ENCODE assay signal across 31 cellular contexts in genomic region chr17:77204531-77204930, GRCh38.
"Had no signal": no experiment of that assay in that cellular context is flagged by ENCODE, and none has a peak within 500 bp of the region (broad histone marks: within the 10 kb centered on the region; RNA-seq: fewer than 3 reads in every experiment).

No MANE protein-coding gene starts in this region.

- H3K9me3 ChIP-seq: heart left ventricle, mucosa of descending colon, ovary, prostate gland, suprapubic skin, tibial artery had no signal

- H3K4me3 Mint-ChIP-seq: activated CD4-positive, alpha-beta memory T cell treated with anti-CD3 and anti-CD28 coated beads, Interleukin-2, amount 10 ng/mL, durations not matched to agents 7 days and 5 days; activated CD4-positive, alpha-beta T cell treated with anti-CD3 and anti-CD28 coated beads, Interleukin-2, amount 10 ng/mL, durations not matched to agents 7 days and 5 days; activated naive CD8-positive, alpha-beta T cell; central memory CD8-positive, alpha-beta T cell; immature natural killer cell; memory B cell; natural killer cell treated with Interleukin-12 subunit alpha and Interleukin-12 subunit beta and Interleukin-15 and Interleukin-18, amount 100 ng/mL, for 72 hours; T-helper 1 cell treated with Interleukin-12 subunit alpha and Interleukin-12 subunit beta and Interleukin-4 antibody, amounts not matched to agents 30 μg/mL and 1 μg/mL, for 36 hours; WTC11 had no signal

- ATAC-seq: heart left ventricle; left colon; mucosa of descending colon; natural killer cell treated with Interleukin-12 subunit alpha and Interleukin-12 subunit beta and Interleukin-15 and Interleukin-18, amount 100 ng/mL, for 72 hours; WTC11 had no signal

- H3K4me1 Mint-ChIP-seq: activated CD4-positive, alpha-beta memory T cell treated with anti-CD3 and anti-CD28 coated beads, Interleukin-2, amount 10 ng/mL, durations not matched to agents 7 days and 5 days; activated CD4-positive, alpha-beta T cell treated with anti-CD3 and anti-CD28 coated beads, Interleukin-2, amount 10 ng/mL, durations not matched to agents 7 days and 5 days; central memory CD8-positive, alpha-beta T cell had no signal

- H3K36me3 ChIP-seq: ovary had no signal

- H3K9me3 Mint-ChIP-seq: activated CD4-positive, alpha-beta memory T cell treated with anti-CD3 and anti-CD28 coated beads, Interleukin-2, amount 10 ng/mL, durations not matched to agents 7 days and 5 days; activated CD4-positive, alpha-beta T cell treated with anti-CD3 and anti-CD28 coated beads, Interleukin-2, amount 10 ng/mL, durations not matched to agents 7 days and 5 days; activated T-helper 2 cell treated with anti-CD3 and anti-CD28 coated beads, Interferon-gamma antibody, Interleukin-2, Interleukin-4, amounts not matched to agents 10 μg/mL and 5 μg/mL and 100 μg/mL, durations not matched to agents 14 hours and 24 hours and 36 hours; central memory CD8-positive, alpha-beta T cell; immature natural killer cell; memory B cell; natural killer cell treated with Interleukin-12 subunit alpha and Interleukin-12 subunit beta and Interleukin-15 and Interleukin-18, amount 100 ng/mL, for 72 hours; T-helper 1 cell treated with Interleukin-12 subunit alpha and Interleukin-12 subunit beta and Interleukin-4 antibody, amounts not matched to agents 30 μg/mL and 1 μg/mL, for 36 hours; WTC11 had no signal

- H3K27me3 ChIP-seq: heart left ventricle, neutrophil, ovary, suprapubic skin, tibial artery had no signal

- DNase-seq: activated CD4-positive, alpha-beta memory T cell treated with anti-CD3 and anti-CD28 coated beads, Interleukin-2, amount 10 ng/mL, durations not matched to agents 7 days and 5 days; activated CD4-positive, alpha-beta T cell treated with anti-CD3 and anti-CD28 coated beads for 1 hour; activated CD4-positive, alpha-beta T cell treated with anti-CD3 and anti-CD28 coated beads, Interleukin-2, amount 10 ng/mL, durations not matched to agents 7 days and 5 days; activated naive CD4-positive, alpha-beta T cell treated with Interleukin-2 at 50 U/mL for 16 hours; activated T-cell treated with anti-CD3 and anti-CD28 coated beads, Interleukin-2, amount 50 U/mL, for 48 hours; anterior cingulate cortex; effector CD8-positive, alpha-beta T cell; erythroblast; heart left ventricle; hypothalamus; immature natural killer cell; kidney; left colon; ovary; retina; stimulated activated CD4-positive, alpha-beta T cell treated with anti-CD3 and anti-CD28 coated beads, Interleukin-15, amount 100 ng/mL, for 24 hours; stimulated activated naive CD4-positive, alpha-beta T cell; SW 1271; T1000 had no signal

- H3K4me3 ChIP-seq: heart left ventricle, mucosa of descending colon, ovary, prostate gland, suprapubic skin, tibial artery had no signal

- H3K4me1 ChIP-seq: tibial artery had no signal

- H3K27me3 Mint-ChIP-seq: activated CD4-positive, alpha-beta memory T cell treated with anti-CD3 and anti-CD28 coated beads, Interleukin-2, amount 10 ng/mL, durations not matched to agents 7 days and 5 days; activated CD4-positive, alpha-beta T cell treated with anti-CD3 and anti-CD28 coated beads, Interleukin-2, amount 10 ng/mL, durations not matched to agents 7 days and 5 days; activated naive CD8-positive, alpha-beta T cell; central memory CD8-positive, alpha-beta T cell; memory B cell; natural killer cell treated with Interleukin-12 subunit alpha and Interleukin-12 subunit beta and Interleukin-15 and Interleukin-18, amount 100 ng/mL, for 72 hours had no signal

- H3K27ac ChIP-seq: neutrophil, ovary, prostate gland, suprapubic skin, tibial artery had no signal

- H3K27ac Mint-ChIP-seq: activated CD4-positive, alpha-beta memory T cell treated with anti-CD3 and anti-CD28 coated beads, Interleukin-2, amount 10 ng/mL, durations not matched to agents 7 days and 5 days; activated CD4-positive, alpha-beta T cell treated with anti-CD3 and anti-CD28 coated beads, Interleukin-2, amount 10 ng/mL, durations not matched to agents 7 days and 5 days; activated naive CD8-positive, alpha-beta T cell; activated T-helper 2 cell treated with anti-CD3 and anti-CD28 coated beads, Interferon-gamma antibody, Interleukin-2, Interleukin-4, amounts not matched to agents 10 μg/mL and 5 μg/mL and 100 μg/mL, durations not matched to agents 14 hours and 24 hours and 36 hours; memory B cell; natural killer cell treated with Interleukin-12 subunit alpha and Interleukin-12 subunit beta and Interleukin-15 and Interleukin-18, amount 100 ng/mL, for 72 hours; T-helper 1 cell treated with Interleukin-12 subunit alpha and Interleukin-12 subunit beta and Interleukin-4 antibody, amounts not matched to agents 30 μg/mL and 1 μg/mL, for 36 hours; WTC11 had no signal
